Comparison of ENCODE assay signal across 13 cellular contexts in genomic region chr11:85742873-85743275, GRCh38. TPM values are rescaled to one million over a fixed set of nuclear protein-coding genes. Genes with fewer than 3 reads are reported as not detected.
DNase-seq lines count a peak whose midpoint lies in the region; ATAC-seq and TF ChIP-seq lines count a peak whose summit lies in the region.
"Had no signal": no experiment of that assay in that cellular context is flagged by ENCODE, and none has a peak within 500 bp of the region (broad histone marks: within the 10 kb centered on the region; RNA-seq: fewer than 3 reads in every experiment).

No MANE protein-coding gene starts in this region.

- no peaks in the 10 kb centered on the region for H3K9me3 ChIP-seq in CD4-positive, alpha-beta memory T cell (ENCODE audit: control insufficient read depth in 1 of 2, low read length in 2 of 2)
- H3K9me3 ChIP-seq in PC-3 (ENCODE audit: low read length) (no peaks in the 10 kb centered on the region), colonic mucosa (no peaks in the 10 kb centered on the region), muscle layer of duodenum (ENCODE audit: control insufficient read depth in 1 of 2, low read length in 2 of 2) (no peaks in the 10 kb centered on the region)
- H3K9me3 ChIP-seq: SK-N-SH, testis had no signal

- no peaks in the 10 kb centered on the region for H4K20me1 ChIP-seq in PC-3 (ENCODE audit: low read length)

- peaks cover 0 to 22% of the 10 kb centered on the region in 2 donors for H3K36me3 Mint-ChIP-seq in CD4-positive, alpha-beta memory T cell

- H3K4me2 ChIP-seq in PC-3 (ENCODE audit: low read length) = peak overlapping the region; percentile 78
- H3K4me2 ChIP-seq: SK-N-SH had no signal

- DNase-seq in CD4-positive, alpha-beta memory T cell = no peak
- peak; percentile 90 for DNase-seq in PC-3
- peak; percentile 34 for DNase-seq in colonic mucosa
- no peak for DNase-seq in ureter (ENCODE audit: low spot score)
- no peak for DNase-seq in posterior cingulate gyrus
- DNase-seq in NAMALWA (ENCODE audit: low spot score) = no peak
- DNase-seq: DMS 273 treated with DMSO at 0.1 percent for 48 hours, midbrain, NCI-H2171, SK-N-SH, testis had no signal

- BruUV-seq in PC-3 (replicated peaks; lab: Mats Ljungman, UMichigan) = no TSS peak

- H3K9ac ChIP-seq in PC-3 (ENCODE audit: low read length) = peak overlapping the region; percentile 63
- peak overlapping the region in 1 of 2 donors; percentile 61 for H3K9ac ChIP-seq in colonic mucosa (ENCODE audit: low read depth in 2 of 2, low read length in 2 of 2)
- H3K9ac ChIP-seq: SK-N-SH had no signal

- peaks cover 42 to 94% (median 63%) of the 10 kb centered on the region in 4 donors for H3K4me1 Mint-ChIP-seq in CD4-positive, alpha-beta memory T cell

- no peaks in the 10 kb centered on the region for H3K27me3 ChIP-seq in CD4-positive, alpha-beta memory T cell (ENCODE audit: insufficient read depth, low read length)
- H3K27me3 ChIP-seq in PC-3 (ENCODE audit: low read length) (no peaks in the 10 kb centered on the region), colonic mucosa (no peaks in the 10 kb centered on the region), muscle layer of duodenum (ENCODE audit: low read depth, low read length) (no peaks in the 10 kb centered on the region)
- H3K27me3 ChIP-seq: testis had no signal

- peak; percentile 91 for ATAC-seq in PC-3
- ATAC-seq in GM19467 (IDR thresholded peaks at IDR 0.05; ENCODE audit: unreplicated experiment) = no peak

- H3K27ac Mint-ChIP-seq in CD4-positive, alpha-beta memory T cell = peak overlapping the region; percentile 24 to 88 (median 49)

- H3K9me3 Mint-ChIP-seq in CD4-positive, alpha-beta memory T cell = no peaks in the 10 kb centered on the region

- H3K4me1 ChIP-seq in CD4-positive, alpha-beta memory T cell (ENCODE audit: insufficient read depth, low read length) = peaks cover 66% of the 10 kb centered on the region
- peaks cover 52% of the 10 kb centered on the region for H3K4me1 ChIP-seq in PC-3 (ENCODE audit: insufficient read depth, low read length)
- H3K4me1 ChIP-seq in colonic mucosa = peaks cover 16% of the 10 kb centered on the region
- no peaks in the 10 kb centered on the region for H3K4me1 ChIP-seq in muscle layer of duodenum (ENCODE audit: control insufficient read depth in 1 of 2, insufficient read depth in 2 of 2, low read length in 2 of 2)

- no peaks in the 10 kb centered on the region for H3K36me3 ChIP-seq in CD4-positive, alpha-beta memory T cell (ENCODE audit: insufficient read depth, low read length)
- H3K36me3 ChIP-seq in PC-3 (ENCODE audit: low read depth, low read length) = peaks cover 24% of the 10 kb centered on the region; the same call in 1 of the 2 replicates
- no peaks in the 10 kb centered on the region for H3K36me3 ChIP-seq in colonic mucosa
- no peaks in the 10 kb centered on the region for H3K36me3 ChIP-seq in muscle layer of duodenum (ENCODE audit: control insufficient read depth in 1 of 2, insufficient read depth in 2 of 2, low read length in 2 of 2)

- CTCF ChIA-PET in CD4-positive, alpha-beta memory T cell (lab: Charles Lee; ENCODE audit: partially characterized antibody) = no interaction called here
- CTCF ChIA-PET in PC-3 (lab: Charles Lee) = no interaction called here

- H3K4me3 ChIP-seq in CD4-positive, alpha-beta memory T cell (ENCODE audit: low read length in 2 of 2) = no peak overlapping the region
- H3K4me3 ChIP-seq in PC-3 (ENCODE audit: low read length) (peak overlapping the region; percentile 36; the same call in 1 of the 2 replicates), colonic mucosa (no peak overlapping the region), muscle layer of duodenum (ENCODE audit: low read depth in 1 of 2, low read length in 2 of 2) (no peak overlapping the region)
- H3K4me3 ChIP-seq: testis had no signal

- H3F3A ChIP-seq in PC-3 (ENCODE audit: low read length, unreplicated experiment) = peaks cover 6% of the 10 kb centered on the region

- H3K27ac ChIP-seq in CD4-positive, alpha-beta memory T cell (ENCODE audit: low read depth, low read length) = no peak overlapping the region
- H3K27ac ChIP-seq in PC-3 (ENCODE audit: low read length) (peak overlapping the region; percentile 92), colonic mucosa (peak overlapping the region; percentile 81), muscle layer of duodenum (ENCODE audit: low read length) (peak overlapping the region; percentile 65)
- H3K27ac ChIP-seq: testis had no signal

- intact Hi-C loops in CD4-positive, alpha-beta memory T cell (cut with micrococcal nuclease) = no loop called here
- intact Hi-C loops in PC-3 (cut with micrococcal nuclease) (loop anchor here (1.0 to 5.0 kb wide), 2 partner anchors 44 to 85 kb away; no protein-coding TSS in a partner anchor), colonic mucosa (cut with DNase I) (no loop called here), posterior cingulate gyrus (cut with DNase I) (no loop called here)

- peak overlapping the region; percentile 65; the same call in 1 of the 2 replicates for H2AFZ ChIP-seq in PC-3 (ENCODE audit: low read length)

- H3K4me3 Mint-ChIP-seq in CD4-positive, alpha-beta memory T cell = peak overlapping the region in 2 of 8 donors; percentile 9 to 36

- POLR2A ChIA-PET in CD4-positive, alpha-beta memory T cell (lab: Charles Lee; ENCODE audit: partially characterized antibody) = no interaction called here
- POLR2A ChIA-PET in PC-3 (lab: Charles Lee; ENCODE audit: unreplicated experiment) = interaction anchor here (0.5 to 0.7 kb wide), 3 partner anchors 53 to 86 kb away, joined by 3 to 5 read pairs (median 5); no protein-coding TSS in a partner anchor

- H3K9me2 ChIP-seq in PC-3 (replicated peaks; ENCODE audit: low read length) = no peaks in the 10 kb centered on the region
- H3K9me2 ChIP-seq: SK-N-SH had no signal

- H3K27me3 Mint-ChIP-seq in CD4-positive, alpha-beta memory T cell = no peaks in the 10 kb centered on the region

- TF ChIP-seq CTCF in PC-3 (conservative IDR thresholded peaks at IDR 0.05; ENCODE audit: low read depth, low read length) (no peak), colonic mucosa (IDR thresholded peaks at IDR 0.05) (no peak)

- H3K79me2 ChIP-seq in PC-3 (ENCODE audit: low read length) = no peaks in the 10 kb centered on the region

RNA-seq across cellular contexts. Expression of gene CCDC89, which starts 56.9 kb away (rescaled TPM):
- total RNA-seq in CD4-positive, alpha-beta memory T cell = under 1 TPM; 0.22 to 0.70 TPM
- polyA plus RNA-seq in CD4-positive, alpha-beta memory T cell = not detected
- total RNA-seq in PC-3 (2014; rRNA removed) (0.55 TPM in 1 of 2 replicates, not detected in the other), colonic mucosa (1 to 10 TPM; 1.4 to 1.7 TPM), ureter (2.5 TPM)

Comparison
In these comparisons a context has a peak if more than half of its experiments do, and no peak if none do; other contexts are left out.
1. DNase-seq: peak in PC-3 (single experiment) and colonic mucosa (single experiment); none in CD4-positive, alpha-beta memory T cell (0 of 5), ureter (single experiment), posterior cingulate gyrus (0 of 10) and NAMALWA (single experiment).